In the genomic region with DNA sequence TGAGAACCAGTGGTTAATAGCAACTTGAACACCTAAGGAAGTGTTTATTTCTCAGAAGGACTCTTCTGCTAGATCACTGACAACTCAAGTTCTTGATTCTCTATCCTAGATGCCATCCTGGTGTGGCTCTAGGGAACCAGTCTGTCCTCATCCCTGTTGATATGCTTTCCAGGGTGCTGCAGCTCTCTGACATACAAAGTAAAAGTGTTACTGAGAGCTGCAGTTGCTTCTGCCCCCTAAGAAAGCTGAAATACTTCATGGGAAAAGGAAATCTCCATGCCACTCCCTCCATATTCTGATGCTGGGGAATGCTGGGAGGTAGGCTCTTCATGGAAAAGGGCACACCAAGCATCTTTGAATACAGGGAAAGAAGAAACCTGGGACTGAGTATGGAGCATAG, we compare ENCODE assay signal across 35 cellular contexts.
"Had no signal": no experiment of that assay in that cellular context is flagged by ENCODE, and none has a peak within 500 bp of the region (broad histone marks: within the 10 kb centered on the region; RNA-seq: fewer than 3 reads in every experiment).

No MANE protein-coding gene starts in this region.

- H3K4me1 Mint-ChIP-seq: activated B cell treated with CpG ODN at 0.5 μM for 24 hours; activated CD8-positive, alpha-beta memory T cell treated with anti-CD3 and anti-CD28 coated beads, Interleukin-2, amount 10 ng/mL, durations not matched to agents 7 days and 5 days; activated naive CD4-positive, alpha-beta T cell treated with anti-CD3 and anti-CD28 coated beads, Interleukin-2, amount 50 U/mL, for 24 hours; T-helper 17 cell had no signal

- H3K4me1 ChIP-seq: adrenal gland, body of pancreas, esophagus squamous epithelium, gastroesophageal sphincter, heart right ventricle had no signal

- ATAC-seq: activated CD4-positive, CD25-positive, alpha-beta regulatory T cell treated with anti-CD3 and anti-CD28 coated beads, Interleukin-2, amount 50 U/mL, for 24 hours; activated CD8-positive, alpha-beta memory T cell treated with anti-CD3 and anti-CD28 coated beads, Interleukin-2, amount 10 ng/mL, durations not matched to agents 7 days and 5 days; activated CD8-positive, alpha-beta T cell treated with anti-CD3 and anti-CD28 coated beads, Interleukin-2, amount 10 ng/mL, durations not matched to agents 7 days and 5 days; activated naive CD8-positive, alpha-beta T cell treated with anti-CD3 and anti-CD28 coated beads, Interleukin-2, amount 50 U/mL, for 24 hours; body of pancreas; effector memory CD8-positive, alpha-beta T cell; gastroesophageal sphincter; heart right ventricle; T-helper 17 cell had no signal

- H3K27me3 ChIP-seq: adrenal gland, body of pancreas, esophagus squamous epithelium, gastroesophageal sphincter, heart right ventricle had no signal

- H3K4me3 Mint-ChIP-seq: activated B cell treated with CpG ODN at 0.5 μM for 24 hours; activated CD8-positive, alpha-beta memory T cell treated with anti-CD3 and anti-CD28 coated beads, Interleukin-2, amount 10 ng/mL, durations not matched to agents 7 days and 5 days; activated CD8-positive, alpha-beta T cell treated with anti-CD3 and anti-CD28 coated beads, Interleukin-2, amount 10 ng/mL, durations not matched to agents 7 days and 5 days; activated naive CD4-positive, alpha-beta T cell treated with anti-CD3 and anti-CD28 coated beads for 36 hours; activated naive CD4-positive, alpha-beta T cell treated with anti-CD3 and anti-CD28 coated beads, Interleukin-2, amount 50 U/mL, for 24 hours; activated naive CD8-positive, alpha-beta T cell treated with anti-CD3 and anti-CD28 coated beads for 36 hours; activated naive CD8-positive, alpha-beta T cell treated with anti-CD3 and anti-CD28 coated beads, Interleukin-2, amount 50 U/mL, for 24 hours; activated T-helper 1 cell treated with anti-CD3 and anti-CD28 coated beads, Interleukin-12 subunit alpha, Interleukin-12 subunit beta, Interleukin-2, Interleukin-4 antibody, amounts not matched to agents 30 ng/mL and 10 ng/mL and 1 ng/mL, durations not matched to agents 14 hours and 24 hours and 36 hours; effector memory CD8-positive, alpha-beta T cell; T-helper 17 cell; T-helper 2 cell treated with Interferon-gamma antibody and Interleukin-4, amounts not matched to agents 5 μg/mL and 100 μg/mL, for 36 hours had no signal

- H3K36me3 ChIP-seq: adrenal gland, esophagus squamous epithelium, gastroesophageal sphincter, heart right ventricle, WERI-Rb-1 had no signal

- H3K27ac ChIP-seq: adrenal gland, body of pancreas, epithelial cell of prostate, esophagus squamous epithelium, gastroesophageal sphincter, heart right ventricle, WERI-Rb-1 had no signal

- H3K27ac Mint-ChIP-seq: activated B cell treated with CpG ODN at 0.5 μM for 24 hours; activated CD8-positive, alpha-beta memory T cell treated with anti-CD3 and anti-CD28 coated beads, Interleukin-2, amount 10 ng/mL, durations not matched to agents 7 days and 5 days; activated CD8-positive, alpha-beta T cell treated with anti-CD3 and anti-CD28 coated beads, Interleukin-2, amount 10 ng/mL, durations not matched to agents 7 days and 5 days; activated naive CD4-positive, alpha-beta T cell treated with anti-CD3 and anti-CD28 coated beads for 36 hours; activated naive CD4-positive, alpha-beta T cell treated with anti-CD3 and anti-CD28 coated beads, Interleukin-2, amount 50 U/mL, for 24 hours; activated naive CD8-positive, alpha-beta T cell treated with anti-CD3 and anti-CD28 coated beads for 36 hours; activated naive CD8-positive, alpha-beta T cell treated with anti-CD3 and anti-CD28 coated beads, Interleukin-2, amount 50 U/mL, for 24 hours; activated T-helper 1 cell treated with anti-CD3 and anti-CD28 coated beads, Interleukin-12 subunit alpha, Interleukin-12 subunit beta, Interleukin-2, Interleukin-4 antibody, amounts not matched to agents 30 ng/mL and 10 ng/mL and 1 ng/mL, durations not matched to agents 14 hours and 24 hours and 36 hours; activated T-helper 2 cell treated with anti-CD3 and anti-CD28 coated beads, Interferon-gamma antibody, Interleukin-2, Interleukin-4, amounts not matched to agents 10 μg/mL and 5 μg/mL and 100 μg/mL, durations not matched to agents 14 hours and 24 hours and 36 hours; effector memory CD8-positive, alpha-beta T cell; T-helper 17 cell; T-helper 2 cell treated with Interferon-gamma antibody and Interleukin-4, amounts not matched to agents 5 μg/mL and 100 μg/mL, for 36 hours had no signal

- H3K27me3 Mint-ChIP-seq: activated B cell treated with CpG ODN at 0.5 μM for 24 hours; activated CD8-positive, alpha-beta memory T cell treated with anti-CD3 and anti-CD28 coated beads, Interleukin-2, amount 10 ng/mL, durations not matched to agents 7 days and 5 days; T-helper 17 cell had no signal

- DNase-seq: activated B cell treated with CpG ODN at 0.5 μM for 24 hours; activated CD4-positive, alpha-beta T cell treated with anti-CD3 and anti-CD28 coated beads for 48 hours; activated CD4-positive, alpha-beta T cell treated with anti-CD3 and anti-CD28 coated beads, Interleukin-2, amount 50 U/mL, for 1 hour; activated CD4-positive, alpha-beta T cell treated with anti-CD3 and anti-CD28 coated beads, Interleukin-2, amount 50 U/mL, for 48 hours; activated CD8-positive, alpha-beta memory T cell treated with anti-CD3 and anti-CD28 coated beads, Interleukin-2, amount 10 ng/mL, durations not matched to agents 7 days and 5 days; activated CD8-positive, alpha-beta memory T cell treated with anti-CD3 and anti-CD28 coated beads, Interleukin-2, amount 50 U/mL, for 4 hours; activated CD8-positive, alpha-beta T cell treated with anti-CD3 and anti-CD28 coated beads, Interleukin-2, amount 10 ng/mL, durations not matched to agents 7 days and 5 days; activated effector memory CD4-positive, alpha-beta T cell treated with anti-CD3 and anti-CD28 coated beads, Interleukin-2, amount 50 U/mL, for 16 hours; activated naive CD4-positive, alpha-beta T cell treated with anti-CD3 and anti-CD28 coated beads for 36 hours; activated naive CD8-positive, alpha-beta T cell treated with anti-CD3 and anti-CD28 coated beads for 36 hours; activated naive CD8-positive, alpha-beta T cell treated with anti-CD3 and anti-CD28 coated beads, Interleukin-2, amount 50 U/mL, for 24 hours; activated T-cell treated with anti-CD3 and anti-CD28 coated beads, Interleukin-2, amount 50 U/mL, for 1 hour; activated T-cell treated with anti-CD3 and anti-CD28 coated beads, Interleukin-2, amount 50 U/mL, for 48 hours; adrenal gland; amygdala; aorta; body of pancreas; caudate nucleus; cortex of kidney; dermis blood vessel endothelial cell; effector CD4-positive, alpha-beta T cell; effector memory CD8-positive, alpha-beta T cell; esophagus squamous epithelium; foreskin melanocyte; heart right ventricle; T-helper 17 cell; T1000; WERI-Rb-1 had no signal

- H3K4me3 ChIP-seq: adrenal gland, body of pancreas, esophagus squamous epithelium, gastroesophageal sphincter, heart right ventricle had no signal
